13 cellular contexts compared by ENCODE assay signal in genomic region chr4:87065016-87065415, GRCh38.
DNase-seq lines count a peak whose midpoint lies in the region; ATAC-seq and TF ChIP-seq lines count a peak whose summit lies in the region.
"Had no signal": no experiment of that assay in that cellular context is flagged by ENCODE, and none has a peak within 500 bp of the region (broad histone marks: within the 10 kb centered on the region; RNA-seq: fewer than 3 reads in every experiment).

No MANE protein-coding gene starts in this region.

- no peak for ATAC-seq in activated CD8-positive, alpha-beta T cell treated with anti-CD3 and anti-CD28 coated beads for 36 hours
- ATAC-seq in activated CD8-positive, alpha-beta T cell treated with anti-CD3 and anti-CD28 coated beads, Interleukin-2, amount 10 ng/mL, durations not matched to agents 7 days and 5 days: no peak
- no peak for ATAC-seq in memory B cell (ENCODE audit: low read depth)
- ATAC-seq: HepG2 had no signal

- H3K36me3 ChIP-seq in OCI-LY7 (ENCODE audit: insufficient read depth, low read length) (peaks cover 9% of the 10 kb centered on the region; the same call in 1 of the 2 replicates), thyroid gland (no peaks in the 10 kb centered on the region)

- H3K4me3 Mint-ChIP-seq in activated CD8-positive, alpha-beta T cell treated with anti-CD3 and anti-CD28 coated beads for 36 hours: no peak overlapping the region
- no peak overlapping the region for H3K4me3 Mint-ChIP-seq in activated CD8-positive, alpha-beta T cell treated with anti-CD3 and anti-CD28 coated beads, Interleukin-2, amount 10 ng/mL, durations not matched to agents 7 days and 5 days
- H3K4me3 Mint-ChIP-seq in memory B cell: no peak overlapping the region
- H3K4me3 Mint-ChIP-seq: CD4-positive, alpha-beta memory T cell had no signal

- peak in 1 of 2 donors; percentile 21 for TF ChIP-seq POLR2A in thyroid gland (IDR thresholded peaks at IDR 0.05)

- POLR2A ChIA-PET in activated CD8-positive, alpha-beta T cell treated with anti-CD3 and anti-CD28 coated beads for 36 hours (lab: Charles Lee): no interaction called here
- POLR2A ChIA-PET in activated CD8-positive, alpha-beta T cell treated with anti-CD3 and anti-CD28 coated beads, Interleukin-2, amount 10 ng/mL, durations not matched to agents 7 days and 5 days (lab: Charles Lee): no interaction called here
- POLR2A ChIA-PET in OCI-LY7 (lab: Charles Lee): interaction anchor here (0.6 to 1.1 kb wide), 2 partner anchors 10 to 134 kb away, joined by 3 to 5 read pairs; no protein-coding TSS in a partner anchor

- H3K4me1 Mint-ChIP-seq in activated CD8-positive, alpha-beta T cell treated with anti-CD3 and anti-CD28 coated beads for 36 hours (ENCODE audit: low read depth): peaks cover 40% of the 10 kb centered on the region
- peaks cover 19% of the 10 kb centered on the region for H3K4me1 Mint-ChIP-seq in activated CD8-positive, alpha-beta T cell treated with anti-CD3 and anti-CD28 coated beads, Interleukin-2, amount 10 ng/mL, durations not matched to agents 7 days and 5 days (ENCODE audit: low read depth)
- peaks cover 25% of the 10 kb centered on the region for H3K4me1 Mint-ChIP-seq in memory B cell

- H3K79me2 ChIP-seq in OCI-LY7 (ENCODE audit: insufficient read depth, low read depth, low read length): peaks cover 28% of the 10 kb centered on the region

- no peak for DNase-seq in activated CD8-positive, alpha-beta T cell treated with anti-CD3 and anti-CD28 coated beads for 36 hours
- DNase-seq in activated CD8-positive, alpha-beta T cell treated with anti-CD3 and anti-CD28 coated beads, Interleukin-2, amount 10 ng/mL, durations not matched to agents 7 days and 5 days: no peak
- DNase-seq in OCI-LY7 (ENCODE audit: low spot score): no peak
- no peak for DNase-seq in memory B cell (ENCODE audit: low spot score in 2 of 2)
- DNase-seq in thyroid gland: peak; percentile 67 to 69
- no peak for DNase-seq in HuH-7 (ENCODE audit: low spot score)
- DNase-seq in SW480 (ENCODE audit: low spot score): no peak
- DNase-seq: BE2C; CD4-positive, alpha-beta memory T cell; GF-D8; HCEC 1CT had no signal

- no peak overlapping the region for H2AFZ ChIP-seq in OCI-LY7 (ENCODE audit: low read length)

- no peaks in the 10 kb centered on the region for H3K27me3 ChIP-seq in thyroid gland
- H3K27me3 ChIP-seq: BE2C had no signal

- H3K9me3 Mint-ChIP-seq in activated CD8-positive, alpha-beta T cell treated with anti-CD3 and anti-CD28 coated beads for 36 hours: no peaks in the 10 kb centered on the region
- H3K9me3 Mint-ChIP-seq in activated CD8-positive, alpha-beta T cell treated with anti-CD3 and anti-CD28 coated beads, Interleukin-2, amount 10 ng/mL, durations not matched to agents 7 days and 5 days (ENCODE audit: insufficient read depth): no peaks in the 10 kb centered on the region
- no peaks in the 10 kb centered on the region for H3K9me3 Mint-ChIP-seq in memory B cell
- H3K9me3 Mint-ChIP-seq: CD4-positive, alpha-beta memory T cell had no signal

- intact Hi-C loops in activated CD8-positive, alpha-beta T cell treated with anti-CD3 and anti-CD28 coated beads for 36 hours (cut with micrococcal nuclease): no loop called here
- intact Hi-C loops in OCI-LY7 (cut with micrococcal nuclease; ENCODE audit: unreplicated experiment): no loop called here
- intact Hi-C loops in thyroid gland (cut with DNase I): no loop called here

- peak overlapping the region; percentile 40 for H3K4me2 ChIP-seq in OCI-LY7 (ENCODE audit: low read length)

- H3K36me3 Mint-ChIP-seq in activated CD8-positive, alpha-beta T cell treated with anti-CD3 and anti-CD28 coated beads for 36 hours (ENCODE audit: low read depth): peaks cover 27% of the 10 kb centered on the region
- H3K36me3 Mint-ChIP-seq in activated CD8-positive, alpha-beta T cell treated with anti-CD3 and anti-CD28 coated beads, Interleukin-2, amount 10 ng/mL, durations not matched to agents 7 days and 5 days (ENCODE audit: low read depth): peaks cover 24% of the 10 kb centered on the region
- H3K36me3 Mint-ChIP-seq in memory B cell: peaks cover 6% of the 10 kb centered on the region

- no peaks in the 10 kb centered on the region for H3K27me3 Mint-ChIP-seq in activated CD8-positive, alpha-beta T cell treated with anti-CD3 and anti-CD28 coated beads for 36 hours
- no peaks in the 10 kb centered on the region for H3K27me3 Mint-ChIP-seq in activated CD8-positive, alpha-beta T cell treated with anti-CD3 and anti-CD28 coated beads, Interleukin-2, amount 10 ng/mL, durations not matched to agents 7 days and 5 days (ENCODE audit: low read depth)
- no peaks in the 10 kb centered on the region for H3K27me3 Mint-ChIP-seq in memory B cell
- H3K27me3 Mint-ChIP-seq: CD4-positive, alpha-beta memory T cell had no signal

- H3K27ac Mint-ChIP-seq in activated CD8-positive, alpha-beta T cell treated with anti-CD3 and anti-CD28 coated beads for 36 hours: peak overlapping the region; percentile 44
- no peak overlapping the region for H3K27ac Mint-ChIP-seq in activated CD8-positive, alpha-beta T cell treated with anti-CD3 and anti-CD28 coated beads, Interleukin-2, amount 10 ng/mL, durations not matched to agents 7 days and 5 days
- peak overlapping the region; percentile 21 for H3K27ac Mint-ChIP-seq in memory B cell

- H3K4me1 ChIP-seq in OCI-LY7 (ENCODE audit: insufficient read depth, low read length, poor library complexity, severe bottlenecking) (peaks cover 52% of the 10 kb centered on the region), thyroid gland (peaks cover 64 to 68% of the 10 kb centered on the region in 2 donors)

- H4K20me1 ChIP-seq in OCI-LY7 (ENCODE audit: insufficient read depth, low read length): no peaks in the 10 kb centered on the region

- WGBS in thyroid gland, 2 donors: 38 to 39% methylated on average over 6 of the region's 6 CpGs

- H3K27ac ChIP-seq in OCI-LY7 (ENCODE audit: low read depth, low read length, poor library complexity, severe bottlenecking): peak overlapping the region; percentile 16
- peak overlapping the region; percentile 4 to 69 (median 63) for H3K27ac ChIP-seq in thyroid gland
- H3K27ac ChIP-seq: C4-2B had no signal

- no peak for TF ChIP-seq CTCF in activated CD8-positive, alpha-beta T cell treated with anti-CD3 and anti-CD28 coated beads for 36 hours (IDR thresholded peaks at IDR 0.05)
- TF ChIP-seq CTCF in OCI-LY7 (conservative IDR thresholded peaks at IDR 0.05; ENCODE audit: low read length): no peak
- TF ChIP-seq CTCF in thyroid gland (IDR thresholded peaks at IDR 0.05): no peak

- no peaks in the 10 kb centered on the region for H3K9me2 ChIP-seq in OCI-LY7 (ENCODE audit: insufficient read depth, low read length)

- no TSS peak for BruUV-seq in OCI-LY7 (replicated peaks; lab: Mats Ljungman, UMichigan)

- CTCF ChIA-PET in activated CD8-positive, alpha-beta T cell treated with anti-CD3 and anti-CD28 coated beads for 36 hours (lab: Charles Lee): no interaction called here
- CTCF ChIA-PET in activated CD8-positive, alpha-beta T cell treated with anti-CD3 and anti-CD28 coated beads, Interleukin-2, amount 10 ng/mL, durations not matched to agents 7 days and 5 days (lab: Charles Lee): no interaction called here
- CTCF ChIA-PET in OCI-LY7 (lab: Charles Lee; ENCODE audit: unreplicated experiment): no interaction called here

- H3K9me3 ChIP-seq in OCI-LY7 (ENCODE audit: low read length) (no peaks in the 10 kb centered on the region), thyroid gland (no peaks in the 10 kb centered on the region)
- H3K9me3 ChIP-seq: BE2C had no signal

- no peak overlapping the region for H3K4me3 ChIP-seq in OCI-LY7 (ENCODE audit: low read depth, low read length, poor library complexity, severe bottlenecking)
- H3K4me3 ChIP-seq in thyroid gland (replicated peaks in 1 of 3): no peak overlapping the region

Comparison
In these comparisons a context has a peak if more than half of its experiments do, and no peak if none do; other contexts are left out.
1. DNase-seq: peak in thyroid gland (2 of 2); none in activated CD8-positive, alpha-beta T cell treated with anti-CD3 and anti-CD28 coated beads for 36 hours (single experiment), activated CD8-positive, alpha-beta T cell treated with anti-CD3 and anti-CD28 coated beads, Interleukin-2, amount 10 ng/mL, durations not matched to agents 7 days and 5 days (single experiment), OCI-LY7 (single experiment), memory B cell (0 of 2), HuH-7 (single experiment) and SW480 (single experiment).